ENCODE assay signal across 26 cellular contexts in genomic region chr20:22802296-22802695, GRCh38.
A peak's percentile ranks its signal among the peaks of the same experiment; 100 is the strongest.
DNase-seq lines count a peak whose midpoint lies in the region; ATAC-seq and TF ChIP-seq lines count a peak whose summit lies in the region.
"Had no signal": no experiment of that assay in that cellular context is flagged by ENCODE, and none has a peak within 500 bp of the region (broad histone marks: within the 10 kb centered on the region; RNA-seq: fewer than 3 reads in every experiment).

No MANE protein-coding gene starts in this region.

- ATAC-seq in foreskin keratinocyte, result no peak
- ATAC-seq in GM21526 (IDR thresholded peaks at IDR 0.05; ENCODE audit: low FRiP score, unreplicated experiment), result no peak
- ATAC-seq: GM12878, GM23338, HepG2, K562 had no signal

- H3K9me3 Mint-ChIP-seq in Caco-2 (ENCODE audit: unreplicated experiment), result peaks cover 7% of the 10 kb centered on the region
- H3K9me3 Mint-ChIP-seq in activated CD4-positive, alpha-beta memory T cell treated with anti-CD3 and anti-CD28 coated beads for 36 hours, result no peaks in the 10 kb centered on the region
- H3K9me3 Mint-ChIP-seq: CD4-positive, alpha-beta T cell; GM23338 had no signal

- H3K36me3 Mint-ChIP-seq in Caco-2 (ENCODE audit: insufficient read depth, unreplicated experiment), result no peaks in the 10 kb centered on the region
- H3K36me3 Mint-ChIP-seq in activated CD4-positive, alpha-beta memory T cell treated with anti-CD3 and anti-CD28 coated beads for 36 hours, result no peaks in the 10 kb centered on the region

- H3K27me3 Mint-ChIP-seq in Caco-2 (ENCODE audit: insufficient read depth, unreplicated experiment), result no peaks in the 10 kb centered on the region
- peaks cover 2% of the 10 kb centered on the region for H3K27me3 Mint-ChIP-seq in activated CD4-positive, alpha-beta memory T cell treated with anti-CD3 and anti-CD28 coated beads for 36 hours
- H3K27me3 Mint-ChIP-seq: CD4-positive, alpha-beta T cell had no signal

- no peak for TF ChIP-seq CTCF in Caco-2 (IDR thresholded peaks at IDR 0.05; ENCODE audit: insufficient read depth in 1 of 2, low read depth in 1 of 2, low read length in 1 of 2, severe bottlenecking in 1 of 2, unreplicated experiment in 1 of 2)
- peak; percentile 36 for TF ChIP-seq CTCF in foreskin keratinocyte (conservative IDR thresholded peaks at IDR 0.05)

- H3K4me3 ChIP-seq in Caco-2 (ENCODE audit: low read depth, low read length), result no peak overlapping the region
- H3K4me3 ChIP-seq: BLaER1, GM12878, GM23338, K562, MG63 had no signal

- no peaks in the 10 kb centered on the region for H3K9me3 ChIP-seq in Caco-2
- H3K9me3 ChIP-seq: BLaER1, MG63 had no signal

- H3K36me3 ChIP-seq in Caco-2 (ENCODE audit: control insufficient read depth, insufficient read depth, low read length), result no peaks in the 10 kb centered on the region
- H3K36me3 ChIP-seq: BLaER1, MG63 had no signal

- H3K4me1 Mint-ChIP-seq in Caco-2 (ENCODE audit: low read depth, unreplicated experiment), result peaks cover 32% of the 10 kb centered on the region
- H3K4me1 Mint-ChIP-seq in activated CD4-positive, alpha-beta memory T cell treated with anti-CD3 and anti-CD28 coated beads for 36 hours (ENCODE audit: low read depth), result no peaks in the 10 kb centered on the region

- H3K27ac ChIP-seq in foreskin keratinocyte, result no peak overlapping the region
- H3K27ac ChIP-seq: BLaER1 had no signal

- H3K4me1 ChIP-seq in Caco-2 (peaks cover 34% of the 10 kb centered on the region), foreskin keratinocyte (peaks cover 15% of the 10 kb centered on the region)

- no TSS peak for BruUV-seq in Caco-2 (replicated peaks; lab: Mats Ljungman, UMichigan)

- peak overlapping the region; percentile 4 for H3K27ac Mint-ChIP-seq in Caco-2 (ENCODE audit: unreplicated experiment)
- no peak overlapping the region for H3K27ac Mint-ChIP-seq in activated CD4-positive, alpha-beta memory T cell treated with anti-CD3 and anti-CD28 coated beads for 36 hours
- H3K27ac Mint-ChIP-seq: CD4-positive, alpha-beta T cell; GM23338 had no signal

- CTCF ChIA-PET in Caco-2 (lab: Charles Lee), result interaction anchor here (0.7 kb wide), 1 partner anchor 464 kb away, joined by 3 read pairs; no protein-coding TSS in a partner anchor
- CTCF ChIA-PET in activated CD4-positive, alpha-beta memory T cell treated with anti-CD3 and anti-CD28 coated beads for 36 hours (lab: Charles Lee), result no interaction called here

- intact Hi-C loops in Caco-2 (cut with micrococcal nuclease; ENCODE audit: unreplicated experiment), result no loop called here
- intact Hi-C loops in activated CD4-positive, alpha-beta memory T cell treated with anti-CD3 and anti-CD28 coated beads for 36 hours (cut with micrococcal nuclease), result no loop called here

- DNase-seq in Caco-2 (no peak), NCI-H69 (lab: John Stamatoyannopoulos, UW) (peak; percentile 76), foreskin keratinocyte (peak in 1 of 2 donors; percentile 30), retina (peak; percentile 14)
- DNase-seq in activated T-cell treated with anti-CD3 and anti-CD28 coated beads, Interleukin-2, amount 50 U/mL, for 48 hours, result no peak
- DNase-seq in activated CD4-positive, alpha-beta memory T cell treated with anti-CD3 and anti-CD28 coated beads for 36 hours, result no peak
- DNase-seq: ACHN; CD4-positive, alpha-beta T cell; COR-L47; DMS 273 treated with DMSO at 0.1 percent for 48 hours; DND-41; HCEC 1CT; MG63; NCI-H1048; NCI-H146; NCI-H2029; NCI-H2171; NCI-H345; NCI-H524; NCI-H82 had no signal

- POLR2A ChIA-PET in Caco-2 (lab: Charles Lee), result no interaction called here
- POLR2A ChIA-PET in activated CD4-positive, alpha-beta memory T cell treated with anti-CD3 and anti-CD28 coated beads for 36 hours (lab: Charles Lee), result no interaction called here

- H3K27me3 ChIP-seq in Caco-2 (replicated peaks; ENCODE audit: control insufficient read depth, insufficient read depth, low read length) (no peaks in the 10 kb centered on the region), foreskin keratinocyte (no peaks in the 10 kb centered on the region)
- H3K27me3 ChIP-seq: BLaER1, MG63 had no signal

- H3K4me3 Mint-ChIP-seq in Caco-2 (ENCODE audit: unreplicated experiment), result no peak overlapping the region
- H3K4me3 Mint-ChIP-seq in activated CD4-positive, alpha-beta memory T cell treated with anti-CD3 and anti-CD28 coated beads for 36 hours, result no peak overlapping the region
- H3K4me3 Mint-ChIP-seq: CD4-positive, alpha-beta T cell; GM23338 had no signal

Comparison
In these comparisons a context has a peak if more than half of its experiments do, and no peak if none do; other contexts are left out.
1. DNase-seq: peak in NCI-H69 (single experiment) and retina (single experiment); none in Caco-2 (0 of 2), activated T-cell treated with anti-CD3 and anti-CD28 coated beads, Interleukin-2, amount 50 U/mL, for 48 hours (0 of 2) and activated CD4-positive, alpha-beta memory T cell treated with anti-CD3 and anti-CD28 coated beads for 36 hours (single experiment).